ENCODE assay signal across 21 cellular contexts in genomic region chr3:127691974-127692373, GRCh38. TPM values are rescaled to one million over a fixed set of nuclear protein-coding genes. Genes with fewer than 3 reads are reported as not detected.
DNase-seq lines count a peak whose midpoint lies in the region; ATAC-seq, FAIRE-seq and TF ChIP-seq lines count a peak whose summit lies in the region.
"Had no signal": no experiment of that assay in that cellular context is flagged by ENCODE, and none has a peak within 500 bp of the region (broad histone marks: within the 10 kb centered on the region; RNA-seq: fewer than 3 reads in every experiment).

No MANE protein-coding gene starts in this region.

- no peak overlapping the region for H4K8ac ChIP-seq in neuronal stem cell (ENCODE audit: low read depth, low read length)

- no peak for TF ChIP-seq CTCF in heart right ventricle (IDR thresholded peaks at IDR 0.05)

- H3K9ac ChIP-seq in BLaER1 (no peak overlapping the region), Karpas-422 (ENCODE audit: low read length) (0 out of 2 replicates have a peak overlapping the region, but pooled peaks have one; percentile 13), neuronal stem cell (ENCODE audit: low read depth, low read length, poor library complexity) (no peak overlapping the region)

- no peaks in the 10 kb centered on the region for H3K36me3 ChIP-seq in BLaER1
- peaks cover 57% of the 10 kb centered on the region for H3K36me3 ChIP-seq in Karpas-422 (ENCODE audit: insufficient read depth, low read length)
- H3K36me3 ChIP-seq in heart right ventricle: peaks cover 0 to 67% (median 10%) of the 10 kb centered on the region in 9 donors
- no peaks in the 10 kb centered on the region for H3K36me3 ChIP-seq in neuronal stem cell (replicated peaks in 1 of 2; ENCODE audit: control insufficient read depth in 2 of 2, insufficient read depth in 2 of 2, low read length in 2 of 2)

- H3K9me2 ChIP-seq in Karpas-422 (replicated peaks; ENCODE audit: insufficient read depth, low read length): no peaks in the 10 kb centered on the region

- no peak overlapping the region for H4K91ac ChIP-seq in neuronal stem cell (ENCODE audit: low read depth, low read length, poor library complexity)

- H4K20me1 ChIP-seq in BLaER1 (no peaks in the 10 kb centered on the region), Karpas-422 (ENCODE audit: insufficient read depth, low read depth, low read length) (no peaks in the 10 kb centered on the region)

- no peak overlapping the region for H3K18ac ChIP-seq in neuronal stem cell (ENCODE audit: low read length)

- H2BK120ac ChIP-seq in neuronal stem cell (ENCODE audit: low read depth, low read length): no peak overlapping the region

- H3K4me2 ChIP-seq in BLaER1: peak overlapping the region; percentile 94
- H3K4me2 ChIP-seq in Karpas-422 (ENCODE audit: low read depth, low read length, poor library complexity, severe bottlenecking): peak overlapping the region; percentile 20
- H3K4me2 ChIP-seq in neuronal stem cell (ENCODE audit: insufficient read depth, low read length, poor library complexity, severe bottlenecking): no peak overlapping the region

- H3K4ac ChIP-seq in neuronal stem cell (ENCODE audit: low read length): no peak overlapping the region

- H3K4me3 ChIP-seq in BLaER1 (no peak overlapping the region), Karpas-422 (ENCODE audit: low read length) (no peak overlapping the region), heart right ventricle (no peak overlapping the region), neuronal stem cell (ENCODE audit: low read length in 2 of 2) (no peak overlapping the region)

- 74 to 88% methylated on average over 6 of the region's 6 CpGs for WGBS in heart right ventricle, 2 donors
- no CpG with 5 or more reads among the region's 6 CpGs for WGBS in neuronal stem cell (ENCODE audit: extremely low coverage in 2 of 2, insufficient read length in 2 of 2, insufficient replicate concordance in 1 of 2), 2 donors

- no peak overlapping the region for H3K14ac ChIP-seq in neuronal stem cell (ENCODE audit: low read length)

- no peak for FAIRE-seq in H54 (lab: Jason Lieb, UNC)

- H3K9me3 ChIP-seq in BLaER1 (no peaks in the 10 kb centered on the region), Karpas-422 (ENCODE audit: low read length) (no peaks in the 10 kb centered on the region), heart right ventricle (no peaks in the 10 kb centered on the region), neuronal stem cell (replicated peaks in 1 of 2; ENCODE audit: control insufficient read depth in 2 of 2, insufficient read depth in 1 of 2, low read depth in 1 of 2, low read length in 2 of 2) (no peaks in the 10 kb centered on the region)
- H3K9me3 ChIP-seq: Caco-2 had no signal

- H3K27me3 ChIP-seq in BLaER1 (no peaks in the 10 kb centered on the region), Karpas-422 (ENCODE audit: low read length) (no peaks in the 10 kb centered on the region), heart right ventricle (no peaks in the 10 kb centered on the region), neuronal stem cell (ENCODE audit: control insufficient read depth in 3 of 3, insufficient read depth in 3 of 3, low read depth in 1 of 3, low read length in 3 of 3) (peaks cover 0 to 13% (median 0%) of the 10 kb centered on the region in 3 experiments)

- H3K23ac ChIP-seq in neuronal stem cell (ENCODE audit: low read depth, low read length, poor library complexity): no peak overlapping the region

- peak overlapping the region; percentile 7 for H2AK5ac ChIP-seq in neuronal stem cell (ENCODE audit: low read depth, low read length)

- ATAC-seq in heart right ventricle (no peak), GM21528 (IDR thresholded peaks at IDR 0.05; ENCODE audit: low FRiP score, unreplicated experiment) (no peak), GM19351 (IDR thresholded peaks at IDR 0.05; ENCODE audit: unreplicated experiment) (no peak)

- H2AFZ ChIP-seq in Karpas-422 (ENCODE audit: low read length) (no peak overlapping the region), neuronal stem cell (ENCODE audit: low read length) (no peak overlapping the region)

- H2BK5ac ChIP-seq in neuronal stem cell (ENCODE audit: low read length): no peak overlapping the region

- DNase-seq in Karpas-422: no peak
- peak in 1 of 2 donors; percentile 10 for DNase-seq in heart right ventricle
- no peak for DNase-seq in neuronal stem cell (ENCODE audit: low spot score)
- no peak for DNase-seq in epidermal melanocyte (ENCODE audit: insufficient read length, low spot score)
- no peak for DNase-seq in H54 (ENCODE audit: insufficient read length, low spot score)
- DNase-seq: AML-193; Caco-2; CD4-positive, CD25-positive, alpha-beta regulatory T cell; DMS153; GDM1; HFFc6; KG1; NCI-H1417; NCI-H187; NCI-H2107; NCI-H510A; NCI-H748 treated with DMSO at 0.1 percent for 48 hours; OCI-M1 had no signal

- no peaks in the 10 kb centered on the region for H3K79me1 ChIP-seq in neuronal stem cell (ENCODE audit: low read depth, low read length)

- H2BK12ac ChIP-seq in neuronal stem cell (ENCODE audit: low read length): peak overlapping the region; percentile 26

- intact Hi-C loops in heart right ventricle (cut with DNase I): loop anchor here in 3 of 10 donors (5.0 to 10.0 kb wide), 6 partner anchors 115 to 380 kb away; partner anchors contain the start of gene MGLL (in 2 of the 3)

- H3K79me2 ChIP-seq in Karpas-422 (ENCODE audit: low read length): no peaks in the 10 kb centered on the region

- H3K27ac ChIP-seq in BLaER1 (no peak overlapping the region), Karpas-422 (ENCODE audit: low read length) (peak overlapping the region; percentile 82), heart right ventricle (peak overlapping the region in 7 of 10 donors; percentile 28 to 70 (median 62)), neuronal stem cell (replicated peaks; ENCODE audit: low read length) (no peak overlapping the region)

- TF ChIP-seq POLR2A in H54 (IDR thresholded peaks at IDR 0.05; ENCODE audit: low read depth, low read length): no peak

- H2BK15ac ChIP-seq in neuronal stem cell (ENCODE audit: low read length): no peak overlapping the region

- H3K4me1 ChIP-seq in BLaER1 (peaks cover 69% of the 10 kb centered on the region), Karpas-422 (ENCODE audit: low read length) (peaks cover 55% of the 10 kb centered on the region), heart right ventricle (peaks cover 12 to 62% (median 27%) of the 10 kb centered on the region in 9 donors), neuronal stem cell (ENCODE audit: control insufficient read depth in 2 of 2, insufficient read depth in 1 of 2, low read depth in 1 of 2, low read length in 2 of 2) (peaks cover 4 to 32% of the 10 kb centered on the region in 2 donors)

RNA-seq across cellular contexts. Expression of gene ABTB1, which starts 19.2 kb away (rescaled TPM):
- 20.1 and 25.5 TPM in 2 replicates for total RNA-seq in Karpas-422 (2014; rRNA removed; shearing (Covaris generic); ENCODE audit: low replicate concordance)
- total RNA-seq in heart right ventricle: 10 to 100 TPM; 19.6 to 47.9 (median 23.9) TPM
- 10 to 100 TPM; 36.0 to 56.3 TPM for polyA plus RNA-seq in heart right ventricle
- 5.8 TPM for polyA plus RNA-seq in neuronal stem cell (2013, experiment 1 of 2)
- polyA plus RNA-seq in neuronal stem cell (2013, experiment 2 of 2): 6.1 TPM

Comparison
In these comparisons a context has a peak if more than half of its experiments do, and no peak if none do; other contexts are left out.
1. H3K27ac ChIP-seq: peak in Karpas-422 (single experiment) and heart right ventricle (7 of 10); none in BLaER1 (single experiment) and neuronal stem cell (single experiment).